Comparison of ENCODE assay signal across 26 cellular contexts in the genomic region with DNA sequence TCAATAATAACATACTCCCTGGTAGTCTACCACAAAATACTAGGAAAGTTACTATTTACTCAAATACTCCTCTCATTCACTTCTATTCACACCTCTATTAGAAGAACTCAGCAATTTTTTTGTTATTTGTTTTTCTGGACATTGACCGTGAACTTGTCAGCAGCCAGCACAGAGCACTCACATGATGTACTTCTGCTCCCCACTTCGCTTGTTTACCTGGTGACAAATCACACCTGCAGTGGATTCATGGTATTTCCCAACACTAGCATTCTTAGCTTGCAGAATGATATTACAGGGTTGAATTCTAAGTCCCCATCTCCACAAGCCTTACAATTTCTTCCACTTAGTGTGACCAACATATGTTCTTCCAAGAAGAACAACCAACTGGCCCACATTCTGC.
"Had no signal": no experiment of that assay in that cellular context is flagged by ENCODE, and none has a peak within 500 bp of the region (broad histone marks: within the 10 kb centered on the region; RNA-seq: fewer than 3 reads in every experiment).

No MANE protein-coding gene starts in this region.

- H3K36me3 Mint-ChIP-seq: activated naive CD4-positive, alpha-beta T cell treated with anti-CD3 and anti-CD28 coated beads, Interleukin-2, amount 10 ng/mL, durations not matched to agents 7 days and 5 days; activated naive CD8-positive, alpha-beta T cell treated with anti-CD3 and anti-CD28 coated beads for 36 hours had no signal

- H3K4me1 Mint-ChIP-seq: activated B cell treated with CpG ODN at 0.5 μM for 24 hours; activated CD4-positive, alpha-beta memory T cell treated with anti-CD3 and anti-CD28 coated beads, Interleukin-2, amount 10 ng/mL, durations not matched to agents 7 days and 5 days; activated CD4-positive, alpha-beta T cell treated with anti-CD3 and anti-CD28 coated beads, Interleukin-2, amount 10 ng/mL, durations not matched to agents 24 days and 14 days; activated naive CD4-positive, alpha-beta T cell treated with anti-CD3 and anti-CD28 coated beads, Interleukin-2, amount 10 ng/mL, durations not matched to agents 7 days and 5 days; activated naive CD8-positive, alpha-beta T cell treated with anti-CD3 and anti-CD28 coated beads for 36 hours; T-helper 17 cell had no signal

- H3K27ac Mint-ChIP-seq: activated B cell treated with CpG ODN at 0.5 μM for 24 hours; activated CD4-positive, alpha-beta memory T cell treated with anti-CD3 and anti-CD28 coated beads, Interleukin-2, amount 10 ng/mL, durations not matched to agents 7 days and 5 days; activated CD4-positive, alpha-beta T cell treated with anti-CD3 and anti-CD28 coated beads, Interleukin-2, amount 10 ng/mL, durations not matched to agents 24 days and 14 days; activated naive CD4-positive, alpha-beta T cell treated with anti-CD3 and anti-CD28 coated beads, Interleukin-2, amount 10 ng/mL, durations not matched to agents 7 days and 5 days; activated naive CD8-positive, alpha-beta T cell treated with anti-CD3 and anti-CD28 coated beads for 36 hours; activated T-cell treated with anti-CD3 and anti-CD28 coated beads, Interleukin-2, amount 50 U/mL, for 72 hours; activated T-helper 2 cell treated with anti-CD3 and anti-CD28 coated beads, Interferon-gamma antibody, Interleukin-2, Interleukin-4, amounts not matched to agents 10 μg/mL and 5 μg/mL and 100 μg/mL, durations not matched to agents 14 hours and 24 hours and 36 hours; T-helper 17 cell had no signal

- FAIRE-seq: TTC549 had no signal

- H3K27me3 Mint-ChIP-seq: activated B cell treated with CpG ODN at 0.5 μM for 24 hours; activated CD4-positive, alpha-beta memory T cell treated with anti-CD3 and anti-CD28 coated beads, Interleukin-2, amount 10 ng/mL, durations not matched to agents 7 days and 5 days; activated CD4-positive, alpha-beta T cell treated with anti-CD3 and anti-CD28 coated beads, Interleukin-2, amount 10 ng/mL, durations not matched to agents 24 days and 14 days; activated naive CD4-positive, alpha-beta T cell treated with anti-CD3 and anti-CD28 coated beads, Interleukin-2, amount 10 ng/mL, durations not matched to agents 7 days and 5 days; T-helper 17 cell had no signal

- H3K9me3 Mint-ChIP-seq: activated CD4-positive, alpha-beta T cell treated with anti-CD3 and anti-CD28 coated beads, Interleukin-2, amount 10 ng/mL, durations not matched to agents 24 days and 14 days; activated naive CD8-positive, alpha-beta T cell treated with anti-CD3 and anti-CD28 coated beads for 36 hours; activated T-helper 2 cell treated with anti-CD3 and anti-CD28 coated beads, Interferon-gamma antibody, Interleukin-2, Interleukin-4, amounts not matched to agents 10 μg/mL and 5 μg/mL and 100 μg/mL, durations not matched to agents 14 hours and 24 hours and 36 hours had no signal

- DNase-seq: activated B cell treated with CpG ODN at 0.5 μM for 24 hours; activated CD4-positive, alpha-beta memory T cell treated with anti-CD3 and anti-CD28 coated beads, Interleukin-2, amount 10 ng/mL, durations not matched to agents 7 days and 5 days; activated CD4-positive, alpha-beta T cell treated with anti-CD3 and anti-CD28 coated beads for 1 hour; activated CD4-positive, alpha-beta T cell treated with anti-CD3 and anti-CD28 coated beads, Interleukin-2, amount 10 ng/mL, durations not matched to agents 24 days and 14 days; activated gamma-delta T cell treated with Interleukin-2 at 50 U/mL for 16 hours; activated naive CD4-positive, alpha-beta T cell treated with anti-CD3 and anti-CD28 coated beads, Interleukin-2, amount 10 ng/mL, durations not matched to agents 7 days and 5 days; activated naive CD8-positive, alpha-beta T cell treated with anti-CD3 and anti-CD28 coated beads for 36 hours; activated T-cell treated with anti-CD3 and anti-CD28 coated beads, Interleukin-2, amount 50 U/mL, for 72 hours; caudate nucleus; MG63; MV-4-11; NCI-H1092 treated with DMSO at 0.1 percent for 48 hours; NCI-H1436; NCI-H1694 treated with DMSO at 0.1 percent for 48 hours; NCI-H2029 treated with DMSO at 0.1 percent for 48 hours; NCI-H446; NCI-H526; NCI-H774; NK-92 treated with Interleukin-12 subunit alpha and Interleukin-12 subunit beta, amount 100 ng/mL, for 24 hours; OCI-M1; Peyer's patch; SHP77 treated with DMSO at 0.1 percent for 48 hours; T-helper 17 cell; T-helper 9 cell had no signal

- H3K4me1 ChIP-seq: Peyer's patch had no signal

- ATAC-seq: activated T-cell treated with anti-CD3 and anti-CD28 coated beads, Interleukin-2, amount 50 U/mL, for 72 hours; T-helper 17 cell had no signal

- H3K36me3 ChIP-seq: MG63, Peyer's patch had no signal

- H3K9me3 ChIP-seq: MG63, Peyer's patch had no signal

- H3K27ac ChIP-seq: Peyer's patch had no signal

- H3K27me3 ChIP-seq: MG63, Peyer's patch had no signal

- H3K4me3 ChIP-seq: MG63, Peyer's patch had no signal

- H3K4me3 Mint-ChIP-seq: activated B cell treated with CpG ODN at 0.5 μM for 24 hours; activated CD4-positive, alpha-beta memory T cell treated with anti-CD3 and anti-CD28 coated beads, Interleukin-2, amount 10 ng/mL, durations not matched to agents 7 days and 5 days; activated CD4-positive, alpha-beta T cell treated with anti-CD3 and anti-CD28 coated beads, Interleukin-2, amount 10 ng/mL, durations not matched to agents 24 days and 14 days; activated naive CD4-positive, alpha-beta T cell treated with anti-CD3 and anti-CD28 coated beads, Interleukin-2, amount 10 ng/mL, durations not matched to agents 7 days and 5 days; activated naive CD8-positive, alpha-beta T cell treated with anti-CD3 and anti-CD28 coated beads for 36 hours; activated T-cell treated with anti-CD3 and anti-CD28 coated beads, Interleukin-2, amount 50 U/mL, for 72 hours; T-helper 17 cell had no signal
